Comparison of ENCODE assay signal across 11 cellular contexts in the genomic region with DNA sequence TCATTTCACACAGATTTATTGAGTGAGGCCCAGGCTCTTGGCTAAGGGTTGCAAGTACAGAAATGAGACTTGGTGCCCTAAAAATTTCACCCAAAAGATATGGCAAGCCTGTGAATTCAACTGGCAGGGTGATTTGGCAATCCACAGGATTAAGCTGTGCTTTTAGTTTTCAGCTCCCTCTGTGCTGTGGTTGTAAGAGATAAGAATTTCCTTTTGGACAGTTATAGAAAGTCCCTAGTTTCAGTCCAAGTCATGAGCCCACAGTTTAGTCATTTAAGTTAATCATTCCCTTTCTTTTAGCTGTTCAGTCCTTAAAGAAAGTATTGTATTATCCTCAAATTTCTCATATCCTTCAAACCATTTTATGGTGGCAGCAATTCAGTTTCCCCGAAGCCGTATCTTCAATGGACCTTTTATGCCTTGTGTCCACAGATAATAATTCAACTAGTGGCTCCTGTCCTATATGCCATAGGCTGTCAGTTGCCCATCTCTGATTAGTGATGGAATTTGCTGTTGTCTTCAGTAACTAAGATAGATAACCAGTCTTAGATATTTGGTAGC.
DNase-seq lines count a peak whose midpoint lies in the region; ATAC-seq, FAIRE-seq and TF ChIP-seq lines count a peak whose summit lies in the region.
"Had no signal": no experiment of that assay in that cellular context is flagged by ENCODE, and none has a peak within 500 bp of the region (broad histone marks: within the 10 kb centered on the region; RNA-seq: fewer than 3 reads in every experiment).

No MANE protein-coding gene starts in this region.

- H3K27ac Mint-ChIP-seq in immature natural killer cell, result no peak overlapping the region
- H3K27ac Mint-ChIP-seq: activated naive CD8-positive, alpha-beta T cell treated with anti-CD3 and anti-CD28 coated beads, Interleukin-2, amount 10 ng/mL, durations not matched to agents 7 days and 5 days had no signal

- no peaks in the 10 kb centered on the region for H3K36me3 ChIP-seq in kidney (ENCODE audit: control insufficient read depth in 1 of 2, insufficient read depth in 2 of 2, low read length in 2 of 2)
- H3K36me3 ChIP-seq: BLaER1 had no signal

- H3K4me1 Mint-ChIP-seq in immature natural killer cell, result no peaks in the 10 kb centered on the region
- H3K4me1 Mint-ChIP-seq: activated naive CD8-positive, alpha-beta T cell treated with anti-CD3 and anti-CD28 coated beads, Interleukin-2, amount 10 ng/mL, durations not matched to agents 7 days and 5 days had no signal

- intact Hi-C loops in kidney (cut with DNase I), result no loop called here

- no peaks in the 10 kb centered on the region for H3K4me1 ChIP-seq in kidney (ENCODE audit: control insufficient read depth in 1 of 2, insufficient read depth in 1 of 2, low read depth in 1 of 2, low read length in 2 of 2)
- H3K4me1 ChIP-seq: BLaER1 had no signal

- H3K9me3 Mint-ChIP-seq in immature natural killer cell, result peaks cover 0 to 4% (median 0%) of the 10 kb centered on the region in 6 donors

- DNase-seq in A172 (ENCODE audit: low spot score) (peak; percentile 67), epithelial cell of esophagus (ENCODE audit: low read depth) (peak; percentile 17), kidney (no peak), hepatic stellate cell (ENCODE audit: low spot score) (no peak), SIG-M5 (lab: John Stamatoyannopoulos, UW) (no peak), immature natural killer cell (no peak)
- DNase-seq: activated naive CD8-positive, alpha-beta T cell treated with anti-CD3 and anti-CD28 coated beads, Interleukin-2, amount 10 ng/mL, durations not matched to agents 7 days and 5 days; T1000 had no signal

- H3K36me3 Mint-ChIP-seq in immature natural killer cell, result no peaks in the 10 kb centered on the region
- H3K36me3 Mint-ChIP-seq: activated naive CD8-positive, alpha-beta T cell treated with anti-CD3 and anti-CD28 coated beads, Interleukin-2, amount 10 ng/mL, durations not matched to agents 7 days and 5 days had no signal

- H3K4me3 ChIP-seq in epithelial cell of esophagus (ENCODE audit: low read length), result no peak overlapping the region
- no peak overlapping the region for H3K4me3 ChIP-seq in kidney (ENCODE audit: low read length in 2 of 2)
- H3K4me3 ChIP-seq: BLaER1 had no signal

- H3K9me3 ChIP-seq in kidney (ENCODE audit: control insufficient read depth in 1 of 2, low read length in 2 of 2), result no peaks in the 10 kb centered on the region

- peaks cover 2 to 15% (median 8%) of the 10 kb centered on the region in 3 donors for H3K27me3 Mint-ChIP-seq in immature natural killer cell (ENCODE audit: low read depth in 3 of 3)

- no peak for FAIRE-seq in kidney (lab: Jason Lieb, UNC)

- no peak overlapping the region for H3K4me3 Mint-ChIP-seq in immature natural killer cell
- H3K4me3 Mint-ChIP-seq: activated naive CD8-positive, alpha-beta T cell treated with anti-CD3 and anti-CD28 coated beads, Interleukin-2, amount 10 ng/mL, durations not matched to agents 7 days and 5 days had no signal

- TF ChIP-seq CTCF in epithelial cell of esophagus (IDR thresholded peaks at IDR 0.05; ENCODE audit: insufficient read depth, low read depth, low read length, missing control alignments), result no peak
- TF ChIP-seq CTCF in kidney (IDR thresholded peaks at IDR 0.05; ENCODE audit: borderline replicate concordance, extremely low read depth, insufficient read depth), result no peak

- H3K27ac ChIP-seq in kidney (ENCODE audit: low read depth in 2 of 2, low read length in 2 of 2), result no peak overlapping the region
- H3K27ac ChIP-seq: BLaER1 had no signal

- ATAC-seq in GM19372 (IDR thresholded peaks at IDR 0.05; ENCODE audit: low read depth, unreplicated experiment), result peak; percentile 75
- peak; percentile 90 for ATAC-seq in HG03354 (IDR thresholded peaks at IDR 0.05; ENCODE audit: poor library complexity, severe bottlenecking, unreplicated experiment)

- H3K9ac ChIP-seq in kidney (ENCODE audit: low read length in 2 of 2), result no peak overlapping the region
- H3K9ac ChIP-seq: BLaER1 had no signal

Comparison
In these comparisons a context has a peak if more than half of its experiments do, and no peak if none do; other contexts are left out.
1. DNase-seq: peak in A172 (single experiment) and epithelial cell of esophagus (single experiment); none in kidney (single experiment), hepatic stellate cell (single experiment), SIG-M5 (single experiment) and immature natural killer cell (0 of 3).